ENCODE assay signal across 24 cellular contexts in the genomic region with DNA sequence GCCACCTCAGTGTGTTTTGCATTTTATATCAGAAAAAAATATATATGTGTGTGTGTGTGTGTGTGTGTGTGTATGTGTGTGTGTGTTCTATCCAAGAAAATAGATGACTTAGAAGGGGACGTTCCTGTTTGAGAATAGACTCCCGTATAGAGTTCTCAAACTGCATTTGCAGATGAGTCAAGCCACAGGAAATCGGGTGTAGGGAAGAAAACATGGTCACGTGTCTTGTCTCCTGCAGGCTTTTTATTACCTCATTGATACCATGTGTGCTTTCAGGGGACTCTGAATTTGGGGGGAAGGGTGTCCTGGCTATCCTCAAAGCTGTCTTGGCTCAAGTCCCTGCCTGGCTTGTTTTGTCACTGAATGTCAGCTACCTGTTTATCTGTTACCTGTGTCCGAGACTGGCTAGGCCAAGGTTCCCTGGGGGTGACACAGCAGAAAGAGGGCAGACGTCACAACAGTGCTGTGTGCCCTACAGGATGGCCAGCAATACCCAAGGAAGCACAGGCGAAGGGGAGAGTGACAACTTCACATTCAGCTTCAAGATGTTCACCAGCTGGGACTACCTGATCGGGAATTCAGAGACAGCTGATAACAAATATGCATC. TPM values are rescaled to one million over a fixed set of nuclear protein-coding genes. Genes with fewer than 3 reads are reported as not detected.
DNase-seq lines count a peak whose midpoint lies in the region; ATAC-seq, FAIRE-seq and TF ChIP-seq lines count a peak whose summit lies in the region.
"Had no signal": no experiment of that assay in that cellular context is flagged by ENCODE, and none has a peak within 500 bp of the region (broad histone marks: within the 10 kb centered on the region; RNA-seq: fewer than 3 reads in every experiment).

No MANE protein-coding gene starts in this region.

- H3K9me1 ChIP-seq in K562 (ENCODE audit: control insufficient read depth, insufficient read depth, low read length): no peaks in the 10 kb centered on the region

- no peak for ATAC-seq in K562
- ATAC-seq: activated CD4-positive, alpha-beta T cell treated with anti-CD3 and anti-CD28 coated beads for 36 hours; activated naive CD8-positive, alpha-beta T cell treated with anti-CD3 and anti-CD28 coated beads, Interleukin-2, amount 50 U/mL, for 24 hours; esophagus mucosa; right cardiac atrium had no signal

- H3K4me3 ChIP-seq in K562: no peak overlapping the region
- H3K4me3 ChIP-seq: SJCRH30, thyroid gland had no signal

- FAIRE-seq in K562 (lab: Jason Lieb, UNC): no peak
- no peak for FAIRE-seq in GM12891 (lab: Jason Lieb, UNC)
- FAIRE-seq: G401.6, islet of Langerhans had no signal

- TF ChIP-seq POLR2A in K562 (conservative IDR thresholded peaks at IDR 0.05) (no peak), GM12891 (IDR thresholded peaks at IDR 0.05; ENCODE audit: low read depth, low read length) (no peak)

- no peaks in the 10 kb centered on the region for H4K20me1 ChIP-seq in K562 (replicated peaks; ENCODE audit: control insufficient read depth, insufficient read depth, low read length)

- CTCF ChIA-PET in K562 (lab: Yijun Ruan, JAX; ENCODE audit: low intra/inter-chr PET ratio): no interaction called here

- no peak overlapping the region for H3K4me2 ChIP-seq in K562 (ENCODE audit: insufficient read depth, low read length)

- H3K4me1 ChIP-seq in K562 (replicated peaks in 1 of 2; ENCODE audit: control insufficient read depth in 2 of 2, insufficient read depth in 2 of 2, low read length in 2 of 2): no peaks in the 10 kb centered on the region; a peak in 1 of 5 replicates
- H3K4me1 ChIP-seq: parathyroid adenoma, thyroid gland had no signal

- H3K9ac ChIP-seq in K562 (ENCODE audit: insufficient read depth in 1 of 2, low read depth in 2 of 2, low read length in 2 of 2): no peak overlapping the region
- H3K9ac ChIP-seq: parathyroid adenoma had no signal

- H3K36me3 ChIP-seq in K562 (ENCODE audit: control insufficient read depth, insufficient read depth, low read length): no peaks in the 10 kb centered on the region
- H3K36me3 ChIP-seq: SJCRH30, thyroid gland had no signal

- no peak for TF ChIP-seq CTCF in K562 (IDR thresholded peaks at IDR 0.05 in 2 of 3, conservative IDR thresholded peaks at IDR 0.05 in 1 of 3; ENCODE audit: insufficient read depth in 2 of 3, low read depth in 1 of 3, low read length in 3 of 3)

- no peaks in the 10 kb centered on the region for H3K9me3 ChIP-seq in K562 (replicated peaks; ENCODE audit: control insufficient read depth, insufficient read depth, low read depth, low read length)
- H3K9me3 ChIP-seq: SJCRH30, thyroid gland had no signal

- H3K27me3 ChIP-seq in K562 (ENCODE audit: control insufficient read depth in 2 of 2, insufficient read depth in 2 of 2, low read length in 2 of 2): peaks cover 0 to 19% of the 10 kb centered on the region in 2 experiments; a peak in 2 of 5 replicates
- H3K27me3 ChIP-seq: SJCRH30, thyroid gland had no signal

- POLR2A ChIA-PET in K562 (lab: Yijun Ruan, JAX): interaction anchor here (0.6 to 0.7 kb wide), 2 partner anchors 151 to 360 kb away, joined by 3 read pairs; no protein-coding TSS in a partner anchor

- H3K79me2 ChIP-seq in K562 (ENCODE audit: control insufficient read depth, insufficient read depth, low read length): no peaks in the 10 kb centered on the region
- H3K79me2 ChIP-seq: parathyroid adenoma had no signal

- no TSS peak for BruUV-seq in K562 (replicated peaks; lab: Mats Ljungman, UMichigan)

- no peak for TF ChIP-seq EP300 in K562 (IDR thresholded peaks at IDR 0.05; ENCODE audit: low read length)

- H3K27ac ChIP-seq in K562 (ENCODE audit: extremely low read depth, low read depth, low read length): no peak overlapping the region
- H3K27ac ChIP-seq: parathyroid adenoma, SJCRH30, thyroid gland had no signal

- WGBS in K562 (ENCODE audit: insufficient coverage, low coverage, missing lambda C conversion rate): 6% methylated on average over 8 of the region's 8 CpGs

- DNase-seq in ELR (ENCODE audit: low read depth) (peak; percentile 36), KBM-7 (peak; percentile 19), K562 (ENCODE audit: extremely low read depth in 1 of 4, low spot score in 3 of 4) (no peak), iris pigment epithelial cell (ENCODE audit: low read depth) (peak; percentile 67), SKM-1 treated with dmso at 0.1 percent for 144 hours (lab: John Stamatoyannopoulos, UW; ENCODE audit: unreplicated experiment) (no peak), GM12891 (ENCODE audit: insufficient read length, low spot score) (no peak), NCI-H146 (lab: John Stamatoyannopoulos, UW) (no peak)
- DNase-seq: activated CD4-positive, alpha-beta T cell treated with anti-CD3 and anti-CD28 coated beads for 36 hours; activated gamma-delta T cell treated with Interleukin-2 at 50 U/mL for 16 hours; activated naive CD8-positive, alpha-beta T cell treated with anti-CD3 and anti-CD28 coated beads, Interleukin-2, amount 50 U/mL, for 24 hours; activated T-cell treated with anti-CD3 and anti-CD28 coated beads, Interleukin-2, amount 50 U/mL, for 24 hours; CD4-positive, CD25-positive, alpha-beta regulatory T cell; effector memory CD4-positive, alpha-beta T cell; hypothalamus; NCI-H1417 treated with DMSO at 0.1 percent for 48 hours; NCI-H510A treated with DMSO at 0.1 percent for 48 hours; NK-92 treated with Interleukin-12 subunit alpha and Interleukin-12 subunit beta, amount 100 ng/mL, for 24 hours; right cardiac atrium; SJCRH30; thyroid gland had no signal

- in situ Hi-C loops in KBM-7 (cut with MboI; ENCODE audit: low pct_unique_long_range_greater_than_20kb, low sequenced_read_pairs): no loop called here
- in situ Hi-C loops in K562 (cut with MboI): no loop called here

- H2AFZ ChIP-seq in K562 (ENCODE audit: low read depth, low read length): no peak overlapping the region
- H2AFZ ChIP-seq: parathyroid adenoma had no signal

- TF ChIP-seq RAD21 in K562 (CRISPR knock-in tag; conservative IDR thresholded peaks at IDR 0.05 in 1 of 2, IDR thresholded peaks at IDR 0.05 in 1 of 2): no peak

- intact Hi-C loops in K562 (cut with micrococcal nuclease): no loop called here

TF ChIP-seq in K562, 482 proteins besides CTCF, POLR2A, EP300 and RAD21:
- TF ChIP-seq NFE2 (IDR thresholded peaks at IDR 0.05; ENCODE audit: low read depth) (peak; percentile 31; the same call in 1 of the 2 replicates), MTA3 (IDR thresholded peaks at IDR 0.05; ENCODE audit: borderline replicate concordance) (no peak)

TF ChIP-seq in GM12891, 5 proteins besides CTCF, POLR2A, EP300 and RAD21:
- TF ChIP-seq POU2F2 (IDR thresholded peaks at IDR 0.05; ENCODE audit: low read depth, low read length) (no peak), POLR2AphosphoS5 (IDR thresholded peaks at IDR 0.05; ENCODE audit: low read depth, low read length) (no peak), PAX5 (IDR thresholded peaks at IDR 0.05; ENCODE audit: insufficient read depth, low read length, severe bottlenecking) (no peak), TAF1 (IDR thresholded peaks at IDR 0.05; ENCODE audit: low read depth, low read length) (no peak), SPI1 (IDR thresholded peaks at IDR 0.05; ENCODE audit: low read depth, low read length) (no peak)

RNA-seq across cellular contexts. Expression of a gene that starts 55.7 kb away (rescaled TPM):
- total RNA-seq in K562 (2011; cell fraction: chromatin; rRNA removed; ENCODE audit: low replicate concordance): 996 and 1,662 TPM in 2 replicates
- 1,111 and 1,184 TPM in 2 replicates for total RNA-seq in K562 (2011; cell fraction: nucleolus; rRNA removed)
- total RNA-seq in K562 (2011; cell fraction: nucleoplasm; rRNA removed): 825 and 908 TPM in 2 replicates
- 528 and 570 TPM in 2 replicates for total RNA-seq in K562 (2014; rRNA removed)
- total RNA-seq in K562 (2014; rRNA removed; fragmentation: Illumina TruSeq; extraction: Trizol): 581 and 590 TPM in 2 replicates
- 631 and 697 TPM in 2 replicates for total RNA-seq in K562 (2015; rRNA removed; fragmentation: Illumina TruSeq; extraction: Trizol)
- total RNA-seq in K562 (2021): 393 and 397 TPM in 2 replicates
- 376 and 404 TPM in 2 replicates for polyA plus RNA-seq in K562 (2011; rRNA removed)
- 226 and 291 TPM in 2 replicates for polyA plus RNA-seq in K562 (2011; cell fraction: cytosol; rRNA removed)
- polyA plus RNA-seq in K562 (2011; cell fraction: nucleus; rRNA removed): 1,530 and 1,680 TPM in 2 replicates
- 190 and 399 TPM in 2 replicates for polyA plus RNA-seq in K562 (2012)
- 441 and 482 TPM in 2 replicates for polyA plus RNA-seq in K562 (2014; fragmentation: Illumina TruSeq; extraction: Trizol)
- polyA plus RNA-seq in K562 (2014; fragmentation: Nextera tagmentation; extraction: Ambion mirVana): 100 to 1,000 TPM; 295 to 439 TPM
- polyA plus RNA-seq in K562 (2014; rRNA removed): 427 and 428 TPM in 2 replicates
- 583 and 607 TPM in 2 replicates for polyA minus RNA-seq in K562 (2011; rRNA and poly(A)+ RNA removed)
- 235 and 353 TPM in 2 replicates for polyA minus RNA-seq in K562 (2011; cell fraction: cytosol; rRNA and poly(A)+ RNA removed)
- polyA minus RNA-seq in K562 (2011; cell fraction: nucleus; rRNA and poly(A)+ RNA removed): 490 and 782 TPM in 2 replicates
- 297 TPM for polyA plus RNA-seq in GM12891 (2012; ENCODE audit: low read depth, missing spikeins)

Comparison
In these comparisons a context has a peak if more than half of its experiments do, and no peak if none do; other contexts are left out.
1. DNase-seq: peak in ELR (single experiment), KBM-7 (single experiment) and iris pigment epithelial cell (single experiment); none in K562 (0 of 4), SKM-1 treated with dmso at 0.1 percent for 144 hours (single experiment), GM12891 (single experiment) and NCI-H146 (single experiment).